In the genomic region with DNA sequence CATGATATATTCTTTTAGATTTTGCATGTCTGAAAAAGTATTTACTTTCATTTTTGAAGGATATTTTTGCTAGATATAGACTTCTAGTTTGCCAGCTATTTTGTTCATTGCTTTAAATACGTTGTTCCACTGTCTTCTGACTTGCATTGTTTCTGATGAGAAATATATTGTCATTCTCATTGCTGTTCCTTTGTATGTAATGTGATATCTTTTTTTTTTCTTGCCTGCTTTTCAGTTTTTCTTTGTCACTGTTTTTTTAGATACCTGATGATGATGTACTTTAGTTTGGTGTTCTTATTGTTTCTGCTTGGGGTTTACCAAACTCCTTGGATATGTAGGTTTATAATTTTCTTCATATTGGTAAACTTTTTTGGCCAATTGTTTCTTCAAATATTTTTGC, we compare ENCODE assay signal across 27 cellular contexts. TPM values are rescaled to one million over a fixed set of nuclear protein-coding genes. Genes with fewer than 3 reads are reported as not detected.
"Had no signal": no experiment of that assay in that cellular context is flagged by ENCODE, and none has a peak within 500 bp of the region (broad histone marks: within the 10 kb centered on the region; RNA-seq: fewer than 3 reads in every experiment).

No MANE protein-coding gene starts in this region.

- H3K27me3 Mint-ChIP-seq: memory B cell had no signal

- H3K4me1 ChIP-seq: gastrocnemius medialis, lower lobe of right lung, psoas muscle, tibial nerve, upper lobe of right lung, vagina had no signal

- H3K4me1 Mint-ChIP-seq: endodermal cell had no signal

- H3K27ac Mint-ChIP-seq: endodermal cell; memory B cell; natural killer cell; stimulated activated naive B cell treated with anti-CD40 and anti-IgM and Interleukin-4, amounts not matched to agents 10 μg/mL and 1 μg/mL and 100 μg/mL, for 72 hours; stimulated activated naive CD8-positive, alpha-beta T cell treated with anti-CD3 and anti-CD28 coated beads, Interleukin-15, Interleukin-2, amounts not matched to agents 100 ng/mL and 50 ng/mL, for 24 hours had no signal

- H3K36me3 ChIP-seq: gastrocnemius medialis, lower lobe of right lung, ovary, spleen, thoracic aorta, tibial nerve, upper lobe of right lung, vagina had no signal

- H3K4me3 ChIP-seq: dorsolateral prefrontal cortex, gastrocnemius medialis, lower lobe of right lung, ovary, psoas muscle, skin epidermis, spleen, thoracic aorta, tibial nerve, upper lobe of right lung, vagina had no signal

- FAIRE-seq: keratinocyte had no signal

- ATAC-seq: esophagus mucosa; gastrocnemius medialis; left ventricle myocardium superior; lower lobe of right lung; natural killer cell; psoas muscle; right cardiac atrium; stimulated activated naive B cell treated with anti-CD40 and anti-IgM and Interleukin-4, amounts not matched to agents 10 μg/mL and 1 μg/mL and 100 μg/mL, for 72 hours; upper lobe of right lung had no signal

- H3K36me3 Mint-ChIP-seq: memory B cell had no signal

- H3K27ac ChIP-seq: dorsolateral prefrontal cortex, epithelial cell of prostate, gastrocnemius medialis, lower lobe of right lung, ovary, psoas muscle, skin epidermis, spleen, thoracic aorta, tibial nerve, upper lobe of right lung, vagina had no signal

- H3K4me3 Mint-ChIP-seq: endodermal cell; memory B cell; natural killer cell; stimulated activated naive B cell treated with anti-CD40 and anti-IgM and Interleukin-4, amounts not matched to agents 10 μg/mL and 1 μg/mL and 100 μg/mL, for 72 hours; stimulated activated naive CD8-positive, alpha-beta T cell treated with anti-CD3 and anti-CD28 coated beads, Interleukin-15, Interleukin-2, amounts not matched to agents 100 ng/mL and 50 ng/mL, for 24 hours had no signal

- H3K9me3 ChIP-seq: gastrocnemius medialis, lower lobe of right lung, ovary, psoas muscle, upper lobe of right lung, vagina had no signal

- H3K27me3 ChIP-seq: dorsolateral prefrontal cortex, gastrocnemius medialis, ovary, spleen, tibial nerve, upper lobe of right lung, vagina had no signal

- DNase-seq: dorsolateral prefrontal cortex; effector CD4-positive, alpha-beta T cell; endodermal cell; foreskin fibroblast; gastrocnemius medialis; head of caudate nucleus; left ventricle myocardium superior; lower lobe of right lung; natural killer cell; occipital lobe; ovary; posterior cingulate gyrus; psoas muscle; right cardiac atrium; spleen; stimulated activated CD4-positive, alpha-beta T cell treated with anti-CD3 and anti-CD28 coated beads, Interleukin-4, amount 100 ng/mL, for 4 hours; stimulated activated naive B cell treated with anti-CD40 and anti-IgM and Interleukin-4, amounts not matched to agents 10 μg/mL and 1 μg/mL and 100 μg/mL, for 72 hours; upper lobe of right lung had no signal

RNA-seq across cellular contexts. Expression of a gene that starts 57.7 kb away (rescaled TPM):
- total RNA-seq: gastrocnemius medialis, left ventricle myocardium superior, psoas muscle, thoracic aorta had no signal
